Comparison of ENCODE assay signal across 9 cellular contexts in genomic region chrX:154620763-154621414, GRCh38. TPM values are rescaled to one million over a fixed set of nuclear protein-coding genes. Genes with fewer than 3 reads are reported as not detected.
"Had no signal": no experiment of that assay in that cellular context is flagged by ENCODE, and none has a peak within 500 bp of the region (broad histone marks: within the 10 kb centered on the region; RNA-seq: fewer than 3 reads in every experiment).

No MANE protein-coding gene starts in this region.

RNA-seq across cellular contexts. Expression of gene CTAG1B, which starts 1.8 kb away (rescaled TPM):
- total RNA-seq: activated CD8-positive, alpha-beta memory T cell treated with anti-CD3 and anti-CD28 coated beads, Interleukin-2, amount 10 ng/mL, durations not matched to agents 7 days and 5 days; cardiac muscle cell; esophagus muscularis mucosa; mucosa of gallbladder; naive thymus-derived CD8-positive, alpha-beta T cell; stomach; upper lobe of left lung had no signal
- polyA plus RNA-seq: cardiac muscle cell; naive thymus-derived CD8-positive, alpha-beta T cell; SK-N-SH; small intestine; stomach had no signal

RNA-seq across cellular contexts. Expression of gene CTAG2, which starts 32.5 kb away (rescaled TPM):
- total RNA-seq: cardiac muscle cell, esophagus muscularis mucosa, mucosa of gallbladder, stomach, upper lobe of left lung had no signal
- polyA plus RNA-seq: cardiac muscle cell; naive thymus-derived CD8-positive, alpha-beta T cell had no signal

RNA-seq across cellular contexts. Expression of gene CTAG1A, which starts 36.0 kb away (rescaled TPM):
- total RNA-seq: activated CD8-positive, alpha-beta memory T cell treated with anti-CD3 and anti-CD28 coated beads, Interleukin-2, amount 10 ng/mL, durations not matched to agents 7 days and 5 days; cardiac muscle cell; esophagus muscularis mucosa; mucosa of gallbladder; naive thymus-derived CD8-positive, alpha-beta T cell; stomach; upper lobe of left lung had no signal
- polyA plus RNA-seq: cardiac muscle cell; naive thymus-derived CD8-positive, alpha-beta T cell; SK-N-SH; small intestine; stomach had no signal
